In the genomic region with DNA sequence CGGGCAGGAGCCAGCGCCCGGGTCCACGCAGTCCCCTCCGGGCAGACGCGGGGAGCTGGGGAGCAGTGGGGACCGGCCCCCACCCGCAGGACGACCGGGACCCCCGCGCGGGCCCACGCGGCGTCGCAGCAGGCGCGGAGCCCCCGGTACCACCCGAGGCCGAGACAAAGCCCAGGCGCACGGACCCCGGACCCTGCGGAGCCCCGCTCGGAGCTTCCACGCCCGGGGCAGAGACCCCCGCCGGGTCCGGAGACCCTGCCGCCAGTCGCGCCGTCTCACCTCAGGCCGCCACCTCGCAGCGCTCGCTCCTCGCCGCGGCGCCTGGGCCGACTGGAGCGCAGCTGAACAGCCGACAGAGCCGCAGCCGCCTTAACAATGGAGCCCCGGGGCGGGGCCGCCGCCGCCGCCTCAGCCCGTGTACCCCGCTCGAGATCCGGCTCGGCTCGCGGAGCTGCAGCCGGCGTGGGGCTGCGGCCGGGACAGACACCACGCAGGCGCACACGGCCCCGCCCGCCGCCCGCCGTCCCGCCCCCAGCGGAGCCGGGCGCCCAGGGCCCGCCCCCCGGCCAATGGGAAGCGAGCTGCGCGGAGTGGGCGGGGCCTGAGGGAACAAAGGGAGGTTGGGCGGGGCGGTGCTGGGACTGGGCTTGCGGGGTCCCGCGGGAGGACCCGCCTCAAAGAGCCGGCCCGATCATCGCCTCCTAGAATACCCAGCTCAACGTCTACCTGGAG, we compare ENCODE assay signal across 8 cellular contexts. TPM values are rescaled to one million over a fixed set of nuclear protein-coding genes. Genes with fewer than 3 reads are reported as not detected.
DNase-seq lines count a peak whose midpoint lies in the region; ATAC-seq, FAIRE-seq and TF ChIP-seq lines count a peak whose summit lies in the region.

A gene with protein sequence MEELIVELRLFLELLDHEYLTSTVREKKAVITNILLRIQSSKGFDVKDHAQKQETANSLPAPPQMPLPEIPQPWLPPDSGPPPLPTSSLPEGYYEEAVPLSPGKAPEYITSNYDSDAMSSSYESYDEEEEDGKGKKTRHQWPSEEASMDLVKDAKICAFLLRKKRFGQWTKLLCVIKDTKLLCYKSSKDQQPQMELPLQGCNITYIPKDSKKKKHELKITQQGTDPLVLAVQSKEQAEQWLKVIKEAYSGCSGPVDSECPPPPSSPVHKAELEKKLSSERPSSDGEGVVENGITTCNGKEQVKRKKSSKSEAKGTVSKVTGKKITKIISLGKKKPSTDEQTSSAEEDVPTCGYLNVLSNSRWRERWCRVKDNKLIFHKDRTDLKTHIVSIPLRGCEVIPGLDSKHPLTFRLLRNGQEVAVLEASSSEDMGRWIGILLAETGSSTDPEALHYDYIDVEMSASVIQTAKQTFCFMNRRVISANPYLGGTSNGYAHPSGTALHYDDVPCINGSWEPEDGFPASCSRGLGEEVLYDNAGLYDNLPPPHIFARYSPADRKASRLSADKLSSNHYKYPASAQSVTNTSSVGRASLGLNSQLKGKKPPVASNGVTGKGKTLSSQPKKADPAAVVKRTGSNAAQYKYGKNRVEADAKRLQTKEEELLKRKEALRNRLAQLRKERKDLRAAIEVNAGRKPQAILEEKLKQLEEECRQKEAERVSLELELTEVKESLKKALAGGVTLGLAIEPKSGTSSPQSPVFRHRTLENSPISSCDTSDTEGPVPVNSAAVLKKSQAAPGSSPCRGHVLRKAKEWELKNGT (minus strand): TSS at position 485 of the 732 bp plus-strand sequence. CDS start 67,783 bp downstream, outside the sequence.

- H3K4me1 Mint-ChIP-seq in activated T-cell treated with anti-CD3 and anti-CD28 coated beads, Interleukin-2, amount 50 U/mL, for 4 hours (ENCODE audit: low read depth), result peaks cover 25% of the 10 kb centered on the region

- no peaks in the 10 kb centered on the region for H3K27me3 ChIP-seq in PC-3 (ENCODE audit: low read length)
- H3K27me3 ChIP-seq in esophagus (ENCODE audit: control insufficient read depth in 1 of 2, insufficient read depth in 2 of 2, low read length in 2 of 2), result no peaks in the 10 kb centered on the region

- ATAC-seq in HG03457 (IDR thresholded peaks at IDR 0.05; ENCODE audit: unreplicated experiment) (peak; percentile 85), PC-3 (peak; percentile 79)
- ATAC-seq in activated T-cell treated with anti-CD3 and anti-CD28 coated beads, Interleukin-2, amount 50 U/mL, for 4 hours, result peak; percentile 94 to 97

- no TSS peak for BruUV-seq in PC-3 (replicated peaks; lab: Mats Ljungman, UMichigan)

- 1% methylated on average over 66 to 96 of the region's 96 CpGs for WGBS in esophagus, 2 donors

- no peaks in the 10 kb centered on the region for H3F3A ChIP-seq in PC-3 (ENCODE audit: low read length, unreplicated experiment)

- H3K4me2 ChIP-seq in PC-3 (ENCODE audit: low read length), result peak within 1 kb of the TSS; percentile 82

- H3K9ac ChIP-seq in PC-3 (ENCODE audit: low read length), result peak within 1 kb of the TSS; percentile 90

- H3K79me2 ChIP-seq in PC-3 (ENCODE audit: low read length), result peaks cover 51% of the 10 kb centered on the region

- no peaks in the 10 kb centered on the region for H3K9me3 Mint-ChIP-seq in activated T-cell treated with anti-CD3 and anti-CD28 coated beads, Interleukin-2, amount 50 U/mL, for 4 hours

- DNase-seq in AG08396 (ENCODE audit: low spot score) (peak; percentile 100), GM19239 (ENCODE audit: insufficient read length, low spot score) (peak; percentile 97), PC-3 (peak; percentile 83), mucosa of gallbladder (ENCODE audit: low spot score) (peak; percentile 82)
- peak; percentile 85 for DNase-seq in activated T-cell treated with anti-CD3 and anti-CD28 coated beads, Interleukin-2, amount 50 U/mL, for 4 hours
- DNase-seq in stimulated activated CD8-positive, alpha-beta memory T cell treated with anti-CD3 and anti-CD28 coated beads, Interleukin-2, amount 100 ng/mL, for 1 hour (ENCODE audit: low read depth in 2 of 2), result peak; percentile 67 to 85

- H3K9me3 ChIP-seq in PC-3 (ENCODE audit: low read length), result no peaks in the 10 kb centered on the region
- H3K9me3 ChIP-seq in esophagus (ENCODE audit: control insufficient read depth in 2 of 2, insufficient read depth in 1 of 2, low read depth in 1 of 2, low read length in 1 of 2), result no peaks in the 10 kb centered on the region

- peaks cover 3% of the 10 kb centered on the region for H3K27me3 Mint-ChIP-seq in activated T-cell treated with anti-CD3 and anti-CD28 coated beads, Interleukin-2, amount 50 U/mL, for 4 hours (ENCODE audit: low read depth)

- H3K27ac ChIP-seq in PC-3 (ENCODE audit: low read length), result peak within 1 kb of the TSS; percentile 51
- peak within 1 kb of the TSS; percentile 90 to 92 for H3K27ac ChIP-seq in esophagus (ENCODE audit: low read depth in 2 of 2, low read length in 1 of 2)

- intact Hi-C loops in PC-3 (cut with micrococcal nuclease), result no loop called here

- no peaks in the 10 kb centered on the region for H3K9me2 ChIP-seq in PC-3 (replicated peaks; ENCODE audit: low read length)

- TF ChIP-seq CTCF in PC-3 (conservative IDR thresholded peaks at IDR 0.05; ENCODE audit: low read depth, low read length), result no peak

- CTCF ChIA-PET in PC-3 (lab: Charles Lee), result interaction anchor here (0.9 kb wide), 1 partner anchor 135 kb away, joined by 3 read pairs; no protein-coding TSS in a partner anchor

- FAIRE-seq in GM19239 (lab: Jason Lieb, UNC), result peak; percentile 39

- H4K20me1 ChIP-seq in PC-3 (ENCODE audit: low read length), result peaks cover 22% of the 10 kb centered on the region

- H3K36me3 Mint-ChIP-seq in activated T-cell treated with anti-CD3 and anti-CD28 coated beads, Interleukin-2, amount 50 U/mL, for 4 hours (ENCODE audit: insufficient read depth), result no peaks in the 10 kb centered on the region

- H3K4me1 ChIP-seq in PC-3 (ENCODE audit: insufficient read depth, low read length), result peaks cover 43% of the 10 kb centered on the region
- peaks cover 0 to 9% of the 10 kb centered on the region in 2 donors for H3K4me1 ChIP-seq in esophagus (ENCODE audit: control insufficient read depth in 2 of 2, insufficient read depth in 2 of 2, low read length in 1 of 2)

- peak within 1 kb of the TSS; percentile 68 for H3K4me3 Mint-ChIP-seq in activated T-cell treated with anti-CD3 and anti-CD28 coated beads, Interleukin-2, amount 50 U/mL, for 4 hours

- POLR2A ChIA-PET in PC-3 (lab: Charles Lee; ENCODE audit: unreplicated experiment), result interaction anchor here (0.6 kb wide), 4 partner anchors 49 to 1739 kb away, joined by 5 to 13 read pairs (median 8); a partner anchor contains a TSS

- peak within 1 kb of the TSS; percentile 79 for H2AFZ ChIP-seq in PC-3 (ENCODE audit: low read length)

- H3K4me3 ChIP-seq in PC-3 (ENCODE audit: low read length) (peak within 1 kb of the TSS; percentile 93), esophagus (ENCODE audit: low read depth in 1 of 2, low read length in 2 of 2) (peak within 1 kb of the TSS; percentile 67 to 82)

- H3K36me3 ChIP-seq in PC-3 (ENCODE audit: low read depth, low read length) (no peaks in the 10 kb centered on the region), esophagus (ENCODE audit: control insufficient read depth in 2 of 2, insufficient read depth in 2 of 2, low read length in 1 of 2) (no peaks in the 10 kb centered on the region)

RNA-seq across cellular contexts. Expression of the gene that starts here (rescaled TPM):
- total RNA-seq in PC-3 (2014; rRNA removed), result 42.1 and 51.4 TPM in 2 replicates
- 10 to 100 TPM; 13.1 to 17.7 (median 14.7) TPM for total RNA-seq in activated T-cell treated with anti-CD3 and anti-CD28 coated beads, Interleukin-2, amount 50 U/mL, for 4 hours
- 1 to 10 TPM; 2.0 to 4.0 TPM for polyA plus RNA-seq in esophagus
- 22.7 TPM for total RNA-seq in mucosa of gallbladder

Comparison
In these comparisons a context has a peak if more than half of its experiments do, and no peak if none do; other contexts are left out.
1. Peak in every context shown above with its lines: DNase-seq, ATAC-seq, H3K4me3 ChIP-seq and H3K27ac ChIP-seq.